In the genomic region with DNA sequence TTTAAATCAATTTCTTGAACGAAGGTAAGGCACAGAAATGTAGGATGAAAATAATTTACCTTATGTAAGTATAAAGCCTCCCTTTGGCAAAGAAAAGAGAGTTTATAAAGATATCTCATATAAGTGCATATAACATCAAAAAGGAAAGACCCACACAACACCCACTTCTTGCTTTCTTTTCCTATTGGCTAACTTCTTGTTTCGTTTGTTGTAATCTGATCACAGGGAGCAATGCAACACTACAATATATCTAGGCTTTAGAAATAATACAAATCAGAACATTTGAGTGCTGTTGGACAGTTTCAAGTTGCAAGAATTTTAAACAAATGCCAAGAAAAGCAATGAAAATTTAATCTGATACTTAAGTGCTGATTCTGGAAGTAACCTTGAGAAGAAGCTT, we compare ENCODE assay signal across 8 cellular contexts. TPM values are rescaled to one million over a fixed set of nuclear protein-coding genes. Genes with fewer than 3 reads are reported as not detected.
DNase-seq lines count a peak whose midpoint lies in the region; ATAC-seq and TF ChIP-seq lines count a peak whose summit lies in the region.

No MANE protein-coding gene starts in this region.

- peak overlapping the region; percentile 83 for H3K4me3 ChIP-seq in choroid plexus epithelial cell (ENCODE audit: low read depth, low read length)

- H3K9me3 Mint-ChIP-seq in naive B cell, result no peaks in the 10 kb centered on the region

- ATAC-seq in naive B cell (ENCODE audit: low read depth in 2 of 2) (no peak), HG03025 (IDR thresholded peaks at IDR 0.05; ENCODE audit: low FRiP score, unreplicated experiment) (no peak), HG02981 (IDR thresholded peaks at IDR 0.05; ENCODE audit: unreplicated experiment) (no peak)

- peak overlapping the region in 7 of 8 donors; percentile 92 to 99 (median 95) for H3K4me3 Mint-ChIP-seq in naive B cell

- H3K4me1 Mint-ChIP-seq in naive B cell, result peaks cover 21 to 32% (median 27%) of the 10 kb centered on the region in 3 donors

- DNase-seq in NCI-H510A treated with DMSO at 0.1 percent for 48 hours (lab: John Stamatoyannopoulos, UW), result peak; percentile 40
- DNase-seq in NCI-H510A (lab: John Stamatoyannopoulos, UW), result no peak
- peak; percentile 7 for DNase-seq in NCI-H748 (lab: John Stamatoyannopoulos, UW; ENCODE audit: unreplicated experiment)
- DNase-seq in choroid plexus epithelial cell (ENCODE audit: low read depth), result peak; percentile 89
- DNase-seq in naive B cell, result no peak
- DNase-seq in occipital lobe (lab: John Stamatoyannopoulos, UW), result no peak

- peak overlapping the region in 1 of 6 donors; percentile 94 for H3K27ac Mint-ChIP-seq in naive B cell

- no peak for TF ChIP-seq CTCF in choroid plexus epithelial cell (conservative IDR thresholded peaks at IDR 0.05; ENCODE audit: low read depth, low read length)

- peaks cover 0 to 7% of the 10 kb centered on the region in 2 donors for H3K36me3 Mint-ChIP-seq in naive B cell

- H3K27me3 Mint-ChIP-seq in naive B cell, result no peaks in the 10 kb centered on the region

RNA-seq across cellular contexts. Expression of a gene that starts 1.3 kb away (rescaled TPM):
- polyA plus RNA-seq in naive B cell (ENCODE audit: low read depth in 6 of 6), result under 1 TPM in 4 of 6 donors, not detected in 2; 0.05 to 0.81 (median 0.61) TPM
- 21.1 TPM for total RNA-seq in occipital lobe

RNA-seq across cellular contexts. Expression of a gene that starts 1.7 kb away (rescaled TPM):
- 10 to 100 TPM; 15.1 to 24.6 (median 20.6) TPM for polyA plus RNA-seq in naive B cell (ENCODE audit: low read depth in 6 of 6)
- 256 TPM for total RNA-seq in occipital lobe

Comparison
In these comparisons a context has a peak if more than half of its experiments do, and no peak if none do; other contexts are left out.
1. DNase-seq: peak in NCI-H510A treated with DMSO at 0.1 percent for 48 hours (single experiment), NCI-H748 (single experiment) and choroid plexus epithelial cell (single experiment); none in NCI-H510A (single experiment), naive B cell (single experiment) and occipital lobe (single experiment).